18 cellular contexts compared by ENCODE assay signal in the genomic region with DNA sequence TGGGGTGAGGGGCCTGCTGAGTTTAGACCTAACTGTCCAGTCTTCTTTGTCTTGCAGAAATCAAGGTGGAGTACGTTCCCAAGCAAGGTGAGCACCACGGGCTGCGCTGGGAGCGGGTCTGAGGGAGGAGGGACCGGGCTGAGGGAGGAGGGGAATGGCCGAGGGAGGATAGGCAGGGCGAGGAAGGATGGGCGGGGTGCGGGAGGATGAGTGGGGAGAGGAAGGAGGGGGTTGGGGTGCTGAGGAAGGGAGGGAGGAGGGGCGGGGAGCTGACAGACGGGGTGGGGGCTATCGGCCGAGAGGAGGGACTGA. TPM values are rescaled to one million over a fixed set of nuclear protein-coding genes. Genes with fewer than 3 reads are reported as not detected.
A peak's percentile ranks its signal among the peaks of the same experiment; 100 is the strongest.
DNase-seq lines count a peak whose midpoint lies in the region; ATAC-seq, FAIRE-seq and TF ChIP-seq lines count a peak whose summit lies in the region.
"Had no signal": no experiment of that assay in that cellular context is flagged by ENCODE, and none has a peak within 500 bp of the region (broad histone marks: within the 10 kb centered on the region; RNA-seq: fewer than 3 reads in every experiment).

No MANE protein-coding gene starts in this region.

- no peak overlapping the region for H4K91ac ChIP-seq in H1 (replicated peaks; ENCODE audit: insufficient read length, low read length)

- H2AK5ac ChIP-seq in H1 (ENCODE audit: low read depth, low read length): no peak overlapping the region

- POLR2A ChIA-PET in H1 (lab: Charles Lee; ENCODE audit: partially characterized antibody): no interaction called here

- CTCF ChIA-PET in H1 (lab: Charles Lee; ENCODE audit: partially characterized antibody): interaction anchor here (0.6 to 4.0 kb wide), 4 partner anchors 12 to 95 kb away, joined by 4 to 16 read pairs (median 4); no protein-coding TSS in a partner anchor

- DNase-seq in GM23338 (ENCODE audit: low spot score) (peak; percentile 22), T-helper 17 cell (no peak), H1 (ENCODE audit: low read depth in 1 of 2, low spot score in 2 of 2) (no peak)
- no peak for DNase-seq in effector memory CD8-positive, alpha-beta T cell
- no peak for DNase-seq in stimulated activated CD4-positive, alpha-beta T cell treated with anti-CD3 and anti-CD28 coated beads, Interleukin-4, amount 100 ng/mL, for 1 hour
- DNase-seq: Caco-2; CD8-positive, alpha-beta memory T cell; DND-41; GDM1; H9 had no signal

- H3K27me3 Mint-ChIP-seq in GM23338 (ENCODE audit: insufficient read depth, low read depth, poor library complexity): peaks cover 2% of the 10 kb centered on the region
- H3K27me3 Mint-ChIP-seq in T-helper 17 cell: peaks cover 24% of the 10 kb centered on the region
- H3K27me3 Mint-ChIP-seq in effector memory CD8-positive, alpha-beta T cell: peaks cover 4 to 23% of the 10 kb centered on the region in 2 donors
- H3K27me3 Mint-ChIP-seq: IgD-negative memory B cell had no signal

- 0 out of 2 replicates have a peak overlapping the region, but pooled peaks have one; percentile 47 for H2BK5ac ChIP-seq in H1 (ENCODE audit: low read depth, low read length)

- H3K4me1 Mint-ChIP-seq in GM23338 (no peaks in the 10 kb centered on the region), T-helper 17 cell (peaks cover 3% of the 10 kb centered on the region)
- no peaks in the 10 kb centered on the region for H3K4me1 Mint-ChIP-seq in effector memory CD8-positive, alpha-beta T cell (ENCODE audit: low read depth in 2 of 2)
- H3K4me1 Mint-ChIP-seq: CD8-positive, alpha-beta memory T cell had no signal

- H4K5ac ChIP-seq in H1 (ENCODE audit: insufficient read length, low read depth, low read length): no peak overlapping the region

- H2BK12ac ChIP-seq in H1 (ENCODE audit: low read depth, low read length): no peak overlapping the region

- peaks cover 6% of the 10 kb centered on the region; the same call in 1 of the 2 replicates for H3K23me2 ChIP-seq in H1 (ENCODE audit: low read depth, low read length)

- H4K20me1 ChIP-seq in GM23338 (replicated peaks; ENCODE audit: insufficient read depth) (no peaks in the 10 kb centered on the region), H1 (replicated peaks in 1 of 2; ENCODE audit: control insufficient read depth in 1 of 2, insufficient read depth in 2 of 2, low read length in 2 of 2) (peaks cover 0 to 3% of the 10 kb centered on the region in 2 experiments)

- H3K27me3 ChIP-seq in GM23338 (ENCODE audit: insufficient read depth): no peaks in the 10 kb centered on the region
- H3K27me3 ChIP-seq in H1 (replicated peaks in 1 of 4; ENCODE audit: control insufficient read depth in 3 of 4, extremely low read depth in 1 of 4, insufficient read depth in 3 of 4, low read length in 3 of 4): no peaks in the 10 kb centered on the region; a peak in 2 of 7 replicates

- H3K9me3 Mint-ChIP-seq in GM23338: peaks cover 97% of the 10 kb centered on the region
- peaks cover 0 to 6% of the 10 kb centered on the region in 2 donors for H3K9me3 Mint-ChIP-seq in effector memory CD8-positive, alpha-beta T cell

- no peak overlapping the region for H3K56ac ChIP-seq in H1 (replicated peaks; ENCODE audit: insufficient read length, low read depth, low read length)

- no peak for TF ChIP-seq RAD21 in H1 (IDR thresholded peaks at IDR 0.05 in 1 of 2, conservative IDR thresholded peaks at IDR 0.05 in 1 of 2; ENCODE audit: low read depth in 2 of 2, low read length in 2 of 2)

- no peak for TF ChIP-seq EP300 in H1 (IDR thresholded peaks at IDR 0.05; ENCODE audit: borderline replicate concordance in 1 of 2, low read depth in 2 of 2, low read length in 2 of 2)

- H2AFZ ChIP-seq in GM23338 (peak overlapping the region; percentile 88; the same call in 1 of the 2 replicates), H1 (ENCODE audit: low read length) (no peak overlapping the region)

- no peaks in the 10 kb centered on the region for H3F3A ChIP-seq in GM23338 (replicated peaks; ENCODE audit: low read depth)

- peaks cover 55% of the 10 kb centered on the region for H3K36me3 Mint-ChIP-seq in GM23338 (ENCODE audit: low read depth)
- H3K36me3 Mint-ChIP-seq in T-helper 17 cell (ENCODE audit: low read depth): no peaks in the 10 kb centered on the region
- H3K36me3 Mint-ChIP-seq in effector memory CD8-positive, alpha-beta T cell (ENCODE audit: insufficient read depth): no peaks in the 10 kb centered on the region
- H3K36me3 Mint-ChIP-seq: CD8-positive, alpha-beta memory T cell; IgD-negative memory B cell had no signal

- H3K4me2 ChIP-seq in GM23338 (peak overlapping the region; percentile 55; the same call in 1 of the 2 replicates), H1 (ENCODE audit: insufficient read depth in 1 of 2, low read depth in 2 of 2, low read length in 2 of 2) (no peak overlapping the region)
- H3K4me2 ChIP-seq: A549, KMS-11 had no signal

- peaks cover 6% of the 10 kb centered on the region; the same call in 1 of the 2 replicates for H3K4me1 ChIP-seq in GM23338 (ENCODE audit: insufficient read depth)
- peaks cover 0 to 7% (median 0%) of the 10 kb centered on the region in 4 experiments; a peak in 1 of 7 replicates for H3K4me1 ChIP-seq in H1 (replicated peaks in 1 of 4; ENCODE audit: control insufficient read depth in 3 of 4, insufficient read depth in 4 of 4, low read length in 3 of 4)
- H3K4me1 ChIP-seq: A549, Caco-2 had no signal

- WGBS in H1 (ENCODE audit: extremely low coverage in 1 of 2, insufficient coverage in 1 of 2, insufficient read length in 1 of 2, insufficient replicate concordance in 2 of 2, low coverage in 1 of 2, low lambda C conversion rate in 2 of 2, missing lambda C conversion rate in 1 of 2), 2 experiments: 72 to 100% methylated on average over 2 to 6 of the region's 13 CpGs

- TF ChIP-seq CTCF in GM23338 (conservative IDR thresholded peaks at IDR 0.05; ENCODE audit: low read depth in 2 of 2) (no peak), H1 (IDR thresholded peaks at IDR 0.05; ENCODE audit: control extremely low read depth in 1 of 3, insufficient read depth in 1 of 3, low read depth in 1 of 3, low read length in 3 of 3) (no peak)

- H3K27ac Mint-ChIP-seq in GM23338 (no peak overlapping the region), T-helper 17 cell (no peak overlapping the region)
- no peak overlapping the region for H3K27ac Mint-ChIP-seq in effector memory CD8-positive, alpha-beta T cell
- H3K27ac Mint-ChIP-seq: H9 had no signal

- no peak overlapping the region for H3K23ac ChIP-seq in H1 (ENCODE audit: insufficient read length)

- H3K79me1 ChIP-seq in H1 (ENCODE audit: low read depth, low read length): no peaks in the 10 kb centered on the region

- no peak overlapping the region for H2BK120ac ChIP-seq in H1 (replicated peaks; ENCODE audit: low read depth, low read length)

- TF ChIP-seq POLR2A in H1 (IDR thresholded peaks at IDR 0.05; ENCODE audit: control extremely low read depth in 1 of 2, low read depth in 2 of 2, low read length in 2 of 2): no peak

- H3K36me3 ChIP-seq in GM23338 (ENCODE audit: insufficient read depth): no peaks in the 10 kb centered on the region
- H3K36me3 ChIP-seq in H1 (ENCODE audit: control insufficient read depth in 2 of 4, insufficient read depth in 4 of 4, low read length in 3 of 4): no peaks in the 10 kb centered on the region

- no peak overlapping the region for H3K18ac ChIP-seq in H1 (ENCODE audit: extremely low read depth, low read length)

- H3K9me2 ChIP-seq in GM23338 (ENCODE audit: insufficient read depth): 0 out of 2 replicates have a peak, but pooled peaks cover 3% of the 10 kb centered on the region

- FAIRE-seq in H1 (lab: Jason Lieb, UNC): no peak
- FAIRE-seq: A549, GM12892 had no signal

- H3K79me2 ChIP-seq in GM23338 (replicated peaks; ENCODE audit: insufficient read depth): no peaks in the 10 kb centered on the region
- H3K79me2 ChIP-seq in H1 (ENCODE audit: control insufficient read depth in 1 of 2, insufficient read depth in 2 of 2, low read length in 2 of 2): no peaks in the 10 kb centered on the region

- H3K9ac ChIP-seq in H1 (replicated peaks in 1 of 4; ENCODE audit: extremely low read depth in 1 of 4, low read depth in 3 of 4, low read length in 3 of 4): no peak overlapping the region
- H3K9ac ChIP-seq: KMS-11 had no signal

- no peak overlapping the region for H3K14ac ChIP-seq in H1 (ENCODE audit: insufficient read length)

- H3K4me3 Mint-ChIP-seq in GM23338 (no peak overlapping the region), T-helper 17 cell (peak overlapping the region; percentile 61)
- H3K4me3 Mint-ChIP-seq in effector memory CD8-positive, alpha-beta T cell: no peak overlapping the region
- H3K4me3 Mint-ChIP-seq: CD8-positive, alpha-beta memory T cell; H9 had no signal

- no peak overlapping the region for H3K4ac ChIP-seq in H1 (replicated peaks; ENCODE audit: insufficient read length, low read depth, low read length)

- H2BK15ac ChIP-seq in H1 (ENCODE audit: low read length): no peak overlapping the region

- no peak for ATAC-seq in GM23338
- ATAC-seq in T-helper 17 cell: no peak
- ATAC-seq in GM21447 (IDR thresholded peaks at IDR 0.05; ENCODE audit: unreplicated experiment): no peak
- no peak for ATAC-seq in effector memory CD8-positive, alpha-beta T cell (replicated peaks)
- ATAC-seq: A549 had no signal

- H4K8ac ChIP-seq in H1 (ENCODE audit: extremely low read depth, insufficient read depth, low read length): no peak overlapping the region

- no peak overlapping the region for H2BK20ac ChIP-seq in H1 (ENCODE audit: low read length)

- H3K27ac ChIP-seq in GM23338 (ENCODE audit: low read depth) (no peak overlapping the region), H1 (ENCODE audit: low read depth, low read length) (no peak overlapping the region)
- H3K27ac ChIP-seq: A549, KMS-11 had no signal

- H3K4me3 ChIP-seq in GM23338: no peak overlapping the region
- H3K4me3 ChIP-seq in H1 (ENCODE audit: extremely low read depth in 1 of 4, insufficient read depth in 2 of 4, low read depth in 3 of 4, low read length in 4 of 4): no peak overlapping the region
- H3K4me3 ChIP-seq: A549 had no signal

- no peaks in the 10 kb centered on the region for H3K9me3 ChIP-seq in T-helper 17 cell (ENCODE audit: control insufficient read depth, low read length, poor library complexity, severe bottlenecking)
- H3K9me3 ChIP-seq in H1 (ENCODE audit: insufficient read depth in 2 of 2, low read depth in 1 of 2, low read length in 1 of 2): no peaks in the 10 kb centered on the region
- H3K9me3 ChIP-seq: A549, Caco-2 had no signal

RNA-seq across cellular contexts. Expression of gene MYBPC2, which starts 18.5 kb away (rescaled TPM):
- 3.8 and 4.2 TPM in 2 replicates for total RNA-seq in GM23338 (2014; rRNA removed; shearing (Covaris generic))
- polyA plus RNA-seq in GM23338 (2016; fragmentation: Nextera tagmentation; extraction: Ambion mirVana): 5.9 and 6.1 TPM in 2 replicates
- under 1 TPM; 0.07 to 0.08 TPM for total RNA-seq in T-helper 17 cell
- total RNA-seq in H1 (2021; fragmentation: NEBNext Ultra II Directional; extraction: Animal tissue kit (Norgen Biotek cat#: 25700)): 3.1 and 4.1 TPM in 2 replicates
- polyA plus RNA-seq in H1 (2011; rRNA removed): 1.8 and 2.7 TPM in 2 replicates
- polyA plus RNA-seq in H1 (2011; cell fraction: cytosol; rRNA removed): 3.3 TPM
- polyA plus RNA-seq in H1 (2011; cell fraction: nucleus; rRNA removed): 8.8 TPM
- polyA plus RNA-seq in H1 (2012, experiment 1 of 2): 1.9 to 7.3 TPM (median 5.3 TPM) in 4 replicates
- 1.5 TPM for polyA plus RNA-seq in H1 (2012, experiment 2 of 2)
- 2.8 TPM for polyA plus RNA-seq in H1 (2013, experiment 1 of 2)
- 3.1 TPM for polyA plus RNA-seq in H1 (2013, experiment 2 of 2)
- polyA minus RNA-seq in H1 (2011; rRNA and poly(A)+ RNA removed): 2.0 and 2.5 TPM in 2 replicates
- 1.3 TPM for polyA minus RNA-seq in H1 (2011; cell fraction: cytosol; rRNA and poly(A)+ RNA removed)
- polyA minus RNA-seq in H1 (2011; cell fraction: nucleus; rRNA and poly(A)+ RNA removed): 2.8 TPM
- total RNA-seq: HT-29 had no signal
- polyA plus RNA-seq: AG04450; BJ; CD8-positive, alpha-beta memory T cell had no signal

RNA-seq across cellular contexts. Expression of gene EMC10, which starts 25.1 kb away (rescaled TPM):
- 86.4 and 113 TPM in 2 replicates for total RNA-seq in GM23338 (2014; rRNA removed; shearing (Covaris generic))
- polyA plus RNA-seq in GM23338 (2016; fragmentation: Nextera tagmentation; extraction: Ambion mirVana) (24.8 and 28.2 TPM in 2 replicates), H1 (2011; rRNA removed) (77.6 and 107 TPM in 2 replicates)
- 10 to 100 TPM; 76.6 to 78.5 TPM for total RNA-seq in T-helper 17 cell
- total RNA-seq in H1 (2021; fragmentation: NEBNext Ultra II Directional; extraction: Animal tissue kit (Norgen Biotek cat#: 25700)): 103 and 105 TPM in 2 replicates
- polyA plus RNA-seq in H1 (2011; cell fraction: cytosol; rRNA removed): 75.9 TPM
- polyA plus RNA-seq in H1 (2011; cell fraction: nucleus; rRNA removed): 70.6 TPM
- polyA plus RNA-seq in H1 (2012, experiment 1 of 2): 56.1 to 88.6 TPM (median 80.3 TPM) in 4 replicates
- polyA plus RNA-seq in H1 (2012, experiment 2 of 2): 93.7 TPM
- polyA plus RNA-seq in H1 (2013, experiment 1 of 2): 103 TPM
- 124 TPM for polyA plus RNA-seq in H1 (2013, experiment 2 of 2)
- 12.5 and 15.9 TPM in 2 replicates for polyA minus RNA-seq in H1 (2011; rRNA and poly(A)+ RNA removed)
- polyA minus RNA-seq in H1 (2011; cell fraction: cytosol; rRNA and poly(A)+ RNA removed): 45.6 TPM
- polyA minus RNA-seq in H1 (2011; cell fraction: nucleus; rRNA and poly(A)+ RNA removed): 21.1 TPM

RNA-seq across cellular contexts. Expression of gene GARIN5A, which starts 25.5 kb away (rescaled TPM):
- 13.3 and 19.9 TPM in 2 replicates for total RNA-seq in GM23338 (2014; rRNA removed; shearing (Covaris generic))
- polyA plus RNA-seq in GM23338 (2016; fragmentation: Nextera tagmentation; extraction: Ambion mirVana) (24.2 and 25.0 TPM in 2 replicates), H1 (2011; rRNA removed) (18.5 and 31.5 TPM in 2 replicates)
- total RNA-seq in T-helper 17 cell: under 1 TPM in 1 of 2 donors, not detected in 1; 0.22 TPM
- 8.1 and 9.1 TPM in 2 replicates for total RNA-seq in H1 (2021; fragmentation: NEBNext Ultra II Directional; extraction: Animal tissue kit (Norgen Biotek cat#: 25700))
- polyA plus RNA-seq in H1 (2011; cell fraction: cytosol; rRNA removed): 17.2 TPM
- 18.7 TPM for polyA plus RNA-seq in H1 (2011; cell fraction: nucleus; rRNA removed)
- 6.0 to 10.7 TPM (median 8.0 TPM) in 4 replicates for polyA plus RNA-seq in H1 (2012, experiment 1 of 2)
- polyA plus RNA-seq in H1 (2012, experiment 2 of 2): 10.8 TPM
- 10.7 TPM for polyA plus RNA-seq in H1 (2013, experiment 1 of 2)
- 10.1 TPM for polyA plus RNA-seq in H1 (2013, experiment 2 of 2)
- 1.7 and 2.5 TPM in 2 replicates for polyA minus RNA-seq in H1 (2011; rRNA and poly(A)+ RNA removed)
- polyA minus RNA-seq in H1 (2011; cell fraction: cytosol; rRNA and poly(A)+ RNA removed): 5.8 TPM
- 4.2 TPM for polyA minus RNA-seq in H1 (2011; cell fraction: nucleus; rRNA and poly(A)+ RNA removed)

RNA-seq across cellular contexts. Expression of gene SPIB, which starts 32.4 kb away (rescaled TPM):
- total RNA-seq in GM23338 (2014; rRNA removed; shearing (Covaris generic)): 16.9 and 17.5 TPM in 2 replicates
- polyA plus RNA-seq in GM23338 (2016; fragmentation: Nextera tagmentation; extraction: Ambion mirVana): 12.6 and 13.0 TPM in 2 replicates
- 1 to 10 TPM; 1.9 to 3.0 TPM for total RNA-seq in T-helper 17 cell
- 9.6 and 11.1 TPM in 2 replicates for total RNA-seq in H1 (2021; fragmentation: NEBNext Ultra II Directional; extraction: Animal tissue kit (Norgen Biotek cat#: 25700))
- polyA plus RNA-seq in H1 (2011; rRNA removed): 11.8 and 17.4 TPM in 2 replicates
- 6.7 TPM for polyA plus RNA-seq in H1 (2011; cell fraction: cytosol; rRNA removed)
- polyA plus RNA-seq in H1 (2011; cell fraction: nucleus; rRNA removed): 11.2 TPM
- 6.5 to 13.3 TPM (median 10.4 TPM) in 4 replicates for polyA plus RNA-seq in H1 (2012, experiment 1 of 2)
- polyA plus RNA-seq in H1 (2012, experiment 2 of 2): 7.3 TPM
- 13.0 TPM for polyA plus RNA-seq in H1 (2013, experiment 1 of 2)
- polyA plus RNA-seq in H1 (2013, experiment 2 of 2): 14.7 TPM
- 3.5 and 5.2 TPM in 2 replicates for polyA minus RNA-seq in H1 (2011; rRNA and poly(A)+ RNA removed)
- polyA minus RNA-seq in H1 (2011; cell fraction: cytosol; rRNA and poly(A)+ RNA removed): 3.7 TPM
- polyA minus RNA-seq in H1 (2011; cell fraction: nucleus; rRNA and poly(A)+ RNA removed): 2.6 TPM
- total RNA-seq: HT-29 had no signal
- polyA plus RNA-seq: AG04450, BJ had no signal

RNA-seq across cellular contexts. Expression of gene JOSD2, which starts 59.8 kb away (rescaled TPM):
- total RNA-seq in GM23338 (2014; rRNA removed; shearing (Covaris generic)): 1.2 and 5.8 TPM in 2 replicates
- polyA plus RNA-seq in GM23338 (2016; fragmentation: Nextera tagmentation; extraction: Ambion mirVana) (3.3 and 4.1 TPM in 2 replicates), H1 (2011; rRNA removed) (5.6 and 6.6 TPM in 2 replicates)
- 10 to 100 TPM; 14.9 to 18.0 TPM for total RNA-seq in T-helper 17 cell
- total RNA-seq in H1 (2021; fragmentation: NEBNext Ultra II Directional; extraction: Animal tissue kit (Norgen Biotek cat#: 25700)): 1.9 and 3.6 TPM in 2 replicates
- 5.1 TPM for polyA plus RNA-seq in H1 (2011; cell fraction: cytosol; rRNA removed)
- 3.1 TPM for polyA plus RNA-seq in H1 (2011; cell fraction: nucleus; rRNA removed)
- 3.2 to 5.8 TPM (median 4.1 TPM) in 4 replicates for polyA plus RNA-seq in H1 (2012, experiment 1 of 2)
- 6.1 TPM for polyA plus RNA-seq in H1 (2012, experiment 2 of 2)
- 1.4 TPM for polyA plus RNA-seq in H1 (2013, experiment 1 of 2)
- polyA plus RNA-seq in H1 (2013, experiment 2 of 2): 2.0 TPM
- 0.22 and 0.24 TPM in 2 replicates for polyA minus RNA-seq in H1 (2011; rRNA and poly(A)+ RNA removed)
- polyA minus RNA-seq in H1 (2011; cell fraction: cytosol; rRNA and poly(A)+ RNA removed): 3.0 TPM
- 3.1 TPM for polyA minus RNA-seq in H1 (2011; cell fraction: nucleus; rRNA and poly(A)+ RNA removed)
